In the genomic region with DNA sequence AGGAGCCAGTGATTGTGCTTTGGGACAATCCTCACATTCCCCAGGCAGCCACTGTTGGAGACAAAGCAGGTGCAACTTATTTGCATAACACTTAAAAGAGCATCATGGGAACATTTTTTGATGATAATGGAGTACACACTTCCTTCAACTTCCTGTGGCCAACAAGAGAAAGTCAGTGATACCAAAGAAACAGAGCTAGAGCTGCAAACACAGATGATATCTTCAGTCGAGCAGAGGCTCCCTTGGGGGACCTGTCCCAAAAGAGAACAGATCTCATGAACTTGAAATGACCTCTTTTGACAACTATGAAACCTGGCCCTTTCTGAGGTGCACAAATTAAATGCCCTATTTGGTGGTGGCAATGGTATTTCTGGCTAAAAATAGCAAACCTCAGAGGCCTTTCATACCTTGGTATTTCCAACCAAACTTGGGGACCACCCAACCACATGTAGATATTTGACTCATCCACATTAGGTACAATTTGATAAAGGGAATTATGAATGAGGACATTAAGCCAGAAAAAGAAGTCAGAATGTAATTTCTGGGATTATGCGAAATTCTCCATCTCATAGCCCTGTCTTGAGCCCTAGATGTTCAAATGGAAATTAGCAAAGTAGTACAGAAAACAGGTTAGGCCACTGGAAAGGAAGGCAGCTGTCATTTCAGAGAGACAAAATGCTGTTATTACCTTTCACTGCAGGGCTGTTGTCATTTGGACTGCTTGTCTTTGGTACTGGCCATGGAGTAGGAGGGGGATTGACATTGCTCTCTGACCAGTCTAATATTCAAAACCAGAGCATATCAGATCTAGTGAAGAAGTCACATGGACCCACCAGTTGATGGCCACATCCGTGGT, we compare ENCODE assay signal across 8 cellular contexts.
DNase-seq lines count a peak whose midpoint lies in the region; ATAC-seq and TF ChIP-seq lines count a peak whose summit lies in the region.

No MANE protein-coding gene starts in this region.

- H3K9me3 Mint-ChIP-seq in immature natural killer cell, result no peaks in the 10 kb centered on the region

- H3K27me3 Mint-ChIP-seq in immature natural killer cell (ENCODE audit: low read depth in 3 of 3), result no peaks in the 10 kb centered on the region

- no peaks in the 10 kb centered on the region for H3K9me3 ChIP-seq in upper lobe of left lung

- WGBS in upper lobe of left lung, 2 donors, result 73 to 76% methylated on average over 3 of the region's 3 CpGs

- peaks cover 61 to 75% of the 10 kb centered on the region in 2 donors for H3K4me1 Mint-ChIP-seq in immature natural killer cell

- H3K36me3 ChIP-seq in upper lobe of left lung, result peaks cover 0 to 14% (median 3%) of the 10 kb centered on the region in 4 donors

- no peaks in the 10 kb centered on the region for H3K27me3 ChIP-seq in upper lobe of left lung

- TF ChIP-seq EP300 in upper lobe of left lung (IDR thresholded peaks at IDR 0.05), result no peak

- DNase-seq in immature natural killer cell (peak in 1 of 3 donors; percentile 20), cortex of kidney (lab: John Stamatoyannopoulos, UW) (no peak), upper lobe of left lung (no peak), DMS153 (lab: John Stamatoyannopoulos, UW) (no peak)

- no peaks in the 10 kb centered on the region for H3K4me1 ChIP-seq in upper lobe of left lung

- H3K27ac Mint-ChIP-seq in immature natural killer cell, result peak overlapping the region in 4 of 6 donors; percentile 5 to 90 (median 70)

- no peak for TF ChIP-seq CTCF in upper lobe of left lung (IDR thresholded peaks at IDR 0.05)

- H3K36me3 Mint-ChIP-seq in immature natural killer cell, result peaks cover 0 to 4% (median 0%) of the 10 kb centered on the region in 3 donors

- H3K4me3 ChIP-seq in upper lobe of left lung, result no peak overlapping the region

- TF ChIP-seq POLR2A in upper lobe of left lung (IDR thresholded peaks at IDR 0.05), result no peak

- peak overlapping the region in 2 of 5 donors; percentile 14 to 37 for H3K4me3 Mint-ChIP-seq in immature natural killer cell

- ATAC-seq in GM18520 (IDR thresholded peaks at IDR 0.05; ENCODE audit: unreplicated experiment) (peak; percentile 90), GM21515 (IDR thresholded peaks at IDR 0.05; ENCODE audit: unreplicated experiment) (peak; percentile 78), HG03432 (IDR thresholded peaks at IDR 0.05; ENCODE audit: unreplicated experiment) (peak; percentile 95), SK-N-SH treated with all-trans-retinoic acid at 6 μM for 48 hours (no peak), upper lobe of left lung (ENCODE audit: low FRiP score in 2 of 2) (no peak)

- H3K27ac ChIP-seq in upper lobe of left lung, result no peak overlapping the region

TF ChIP-seq in SK-N-SH treated with all-trans-retinoic acid at 6 μM for 48 hours, 23 proteins besides CTCF, POLR2A, EP300 and RAD21:
- TF ChIP-seq, protein P1, sequence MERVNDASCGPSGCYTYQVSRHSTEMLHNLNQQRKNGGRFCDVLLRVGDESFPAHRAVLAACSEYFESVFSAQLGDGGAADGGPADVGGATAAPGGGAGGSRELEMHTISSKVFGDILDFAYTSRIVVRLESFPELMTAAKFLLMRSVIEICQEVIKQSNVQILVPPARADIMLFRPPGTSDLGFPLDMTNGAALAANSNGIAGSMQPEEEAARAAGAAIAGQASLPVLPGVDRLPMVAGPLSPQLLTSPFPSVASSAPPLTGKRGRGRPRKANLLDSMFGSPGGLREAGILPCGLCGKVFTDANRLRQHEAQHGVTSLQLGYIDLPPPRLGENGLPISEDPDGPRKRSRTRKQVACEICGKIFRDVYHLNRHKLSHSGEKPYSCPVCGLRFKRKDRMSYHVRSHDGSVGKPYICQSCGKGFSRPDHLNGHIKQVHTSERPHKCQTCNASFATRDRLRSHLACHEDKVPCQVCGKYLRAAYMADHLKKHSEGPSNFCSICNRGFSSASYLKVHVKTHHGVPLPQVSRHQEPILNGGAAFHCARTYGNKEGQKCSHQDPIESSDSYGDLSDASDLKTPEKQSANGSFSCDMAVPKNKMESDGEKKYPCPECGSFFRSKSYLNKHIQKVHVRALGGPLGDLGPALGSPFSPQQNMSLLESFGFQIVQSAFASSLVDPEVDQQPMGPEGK (CRISPR knock-in tag; IDR thresholded peaks at IDR 0.05; ENCODE audit: borderline replicate concordance), result no peak
- no peak for TF ChIP-seq ZNF565 (CRISPR knock-in tag; conservative IDR thresholded peaks at IDR 0.05; ENCODE audit: low read depth)
- TF ChIP-seq BACH2 (CRISPR knock-in tag; IDR thresholded peaks at IDR 0.05; ENCODE audit: borderline replicate concordance), result no peak
- TF ChIP-seq PPARA (CRISPR knock-in tag; IDR thresholded peaks at IDR 0.05; ENCODE audit: borderline replicate concordance), result no peak
- TF ChIP-seq ZC3H10 (CRISPR knock-in tag; IDR thresholded peaks at IDR 0.05), result no peak
- TF ChIP-seq, protein P2, sequence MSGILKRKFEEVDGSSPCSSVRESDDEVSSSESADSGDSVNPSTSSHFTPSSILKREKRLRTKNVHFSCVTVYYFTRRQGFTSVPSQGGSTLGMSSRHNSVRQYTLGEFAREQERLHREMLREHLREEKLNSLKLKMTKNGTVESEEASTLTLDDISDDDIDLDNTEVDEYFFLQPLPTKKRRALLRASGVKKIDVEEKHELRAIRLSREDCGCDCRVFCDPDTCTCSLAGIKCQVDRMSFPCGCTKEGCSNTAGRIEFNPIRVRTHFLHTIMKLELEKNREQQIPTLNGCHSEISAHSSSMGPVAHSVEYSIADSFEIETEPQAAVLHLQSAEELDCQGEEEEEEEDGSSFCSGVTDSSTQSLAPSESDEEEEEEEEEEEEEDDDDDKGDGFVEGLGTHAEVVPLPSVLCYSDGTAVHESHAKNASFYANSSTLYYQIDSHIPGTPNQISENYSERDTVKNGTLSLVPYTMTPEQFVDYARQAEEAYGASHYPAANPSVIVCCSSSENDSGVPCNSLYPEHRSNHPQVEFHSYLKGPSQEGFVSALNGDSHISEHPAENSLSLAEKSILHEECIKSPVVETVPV (CRISPR knock-in tag; IDR thresholded peaks at IDR 0.05), result no peak
- TF ChIP-seq GLIS3 (CRISPR knock-in tag; IDR thresholded peaks at IDR 0.05), result no peak
- no peak for TF ChIP-seq ISL1 (CRISPR knock-in tag; IDR thresholded peaks at IDR 0.05)
- no peak for TF ChIP-seq ARNTL (CRISPR knock-in tag; IDR thresholded peaks at IDR 0.05; ENCODE audit: borderline replicate concordance, low read depth)
- no peak for TF ChIP-seq ZNF8 (CRISPR knock-in tag; IDR thresholded peaks at IDR 0.05)
- TF ChIP-seq TCF4 (CRISPR knock-in tag; IDR thresholded peaks at IDR 0.05; ENCODE audit: borderline replicate concordance), result no peak
- no peak for TF ChIP-seq TOX (CRISPR knock-in tag; IDR thresholded peaks at IDR 0.05; ENCODE audit: borderline replicate concordance)
- TF ChIP-seq, protein P3, sequence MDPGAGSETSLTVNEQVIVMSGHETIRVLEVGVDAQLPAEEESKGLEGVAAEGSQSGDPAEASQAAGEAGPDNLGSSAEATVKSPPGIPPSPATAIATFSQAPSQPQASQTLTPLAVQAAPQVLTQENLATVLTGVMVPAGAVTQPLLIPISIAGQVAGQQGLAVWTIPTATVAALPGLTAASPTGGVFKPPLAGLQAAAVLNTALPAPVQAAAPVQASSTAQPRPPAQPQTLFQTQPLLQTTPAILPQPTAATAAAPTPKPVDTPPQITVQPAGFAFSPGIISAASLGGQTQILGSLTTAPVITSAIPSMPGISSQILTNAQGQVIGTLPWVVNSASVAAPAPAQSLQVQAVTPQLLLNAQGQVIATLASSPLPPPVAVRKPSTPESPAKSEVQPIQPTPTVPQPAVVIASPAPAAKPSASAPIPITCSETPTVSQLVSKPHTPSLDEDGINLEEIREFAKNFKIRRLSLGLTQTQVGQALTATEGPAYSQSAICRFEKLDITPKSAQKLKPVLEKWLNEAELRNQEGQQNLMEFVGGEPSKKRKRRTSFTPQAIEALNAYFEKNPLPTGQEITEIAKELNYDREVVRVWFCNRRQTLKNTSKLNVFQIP (CRISPR knock-in tag; IDR thresholded peaks at IDR 0.05; ENCODE audit: borderline replicate concordance, low read depth), result no peak
- TF ChIP-seq ZNF70 (CRISPR knock-in tag; IDR thresholded peaks at IDR 0.05), result no peak
- TF ChIP-seq ESRRG (CRISPR knock-in tag; IDR thresholded peaks at IDR 0.05), result no peak
TF ChIP-seq in SK-N-SH treated with all-trans-retinoic acid at 6 μM for 48 hours: peak in this region for 0.

Comparison
In these comparisons a context has a peak if more than half of its experiments do, and no peak if none do; other contexts are left out.
1. ATAC-seq: peak in GM18520 (single experiment), GM21515 (single experiment) and HG03432 (single experiment); none in SK-N-SH treated with all-trans-retinoic acid at 6 μM for 48 hours (single experiment) and upper lobe of left lung (0 of 2).